In the genomic region with DNA sequence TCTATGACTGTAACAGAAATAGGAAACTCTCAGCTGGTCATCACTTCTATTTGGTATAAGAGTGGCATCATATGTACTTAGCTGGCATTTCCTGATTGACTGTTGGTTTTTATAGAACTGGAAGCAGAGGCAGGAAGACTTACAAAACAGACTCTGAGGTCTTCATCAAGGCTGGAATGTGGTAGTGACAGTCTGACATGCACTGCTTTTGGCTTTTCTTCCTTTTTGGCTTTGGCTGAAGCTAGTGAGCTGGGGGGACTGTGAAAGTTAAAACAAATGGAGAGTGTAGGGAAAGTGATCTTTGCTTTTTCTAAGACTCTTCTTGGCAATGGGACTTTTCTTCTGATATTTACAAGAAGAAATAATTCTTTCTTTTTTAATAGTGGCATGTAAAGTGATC, we compare ENCODE assay signal across 16 cellular contexts.
"Had no signal": no experiment of that assay in that cellular context is flagged by ENCODE, and none has a peak within 500 bp of the region (broad histone marks: within the 10 kb centered on the region; RNA-seq: fewer than 3 reads in every experiment).

No MANE protein-coding gene starts in this region.

- H3K4me1 Mint-ChIP-seq: activated CD4-positive, alpha-beta memory T cell treated with anti-CD3 and anti-CD28 coated beads, Interleukin-2, amount 10 ng/mL, durations not matched to agents 7 days and 5 days; activated CD4-positive, alpha-beta T cell treated with anti-CD3 and anti-CD28 coated beads for 36 hours had no signal

- H3K9me3 Mint-ChIP-seq: activated CD4-positive, alpha-beta memory T cell treated with anti-CD3 and anti-CD28 coated beads, Interleukin-2, amount 10 ng/mL, durations not matched to agents 7 days and 5 days had no signal

- ATAC-seq: activated CD4-positive, alpha-beta T cell treated with anti-CD3 and anti-CD28 coated beads for 36 hours; heart left ventricle; left lobe of liver; sciatic nerve; upper lobe of right lung had no signal

- H3K4me1 ChIP-seq: ascending aorta, colonic mucosa, suprapubic skin, upper lobe of right lung had no signal

- H3K4me3 Mint-ChIP-seq: activated CD4-positive, alpha-beta memory T cell treated with anti-CD3 and anti-CD28 coated beads, Interleukin-2, amount 10 ng/mL, durations not matched to agents 7 days and 5 days; activated CD4-positive, alpha-beta T cell treated with anti-CD3 and anti-CD28 coated beads for 36 hours had no signal

- H3K27me3 Mint-ChIP-seq: activated CD4-positive, alpha-beta memory T cell treated with anti-CD3 and anti-CD28 coated beads, Interleukin-2, amount 10 ng/mL, durations not matched to agents 7 days and 5 days had no signal

- H3K27ac Mint-ChIP-seq: activated CD4-positive, alpha-beta memory T cell treated with anti-CD3 and anti-CD28 coated beads, Interleukin-2, amount 10 ng/mL, durations not matched to agents 7 days and 5 days; activated CD4-positive, alpha-beta T cell treated with anti-CD3 and anti-CD28 coated beads for 36 hours had no signal

- H3K9me3 ChIP-seq: ascending aorta, colonic mucosa, esophagus squamous epithelium, heart left ventricle, suprapubic skin had no signal

- H3K4me3 ChIP-seq: ascending aorta, colonic mucosa, esophagus squamous epithelium, heart left ventricle, suprapubic skin, upper lobe of right lung had no signal

- H3K36me3 ChIP-seq: ascending aorta, colonic mucosa, esophagus squamous epithelium, heart left ventricle, suprapubic skin, upper lobe of right lung, WERI-Rb-1 had no signal

- H3K27me3 ChIP-seq: ascending aorta, colonic mucosa, esophagus squamous epithelium, heart left ventricle, suprapubic skin, upper lobe of right lung had no signal

- DNase-seq: activated CD4-positive, alpha-beta memory T cell treated with anti-CD3 and anti-CD28 coated beads, Interleukin-2, amount 10 ng/mL, durations not matched to agents 7 days and 5 days; activated CD4-positive, alpha-beta T cell treated with anti-CD3 and anti-CD28 coated beads for 36 hours; activated CD8-positive, alpha-beta memory T cell treated with anti-CD3 and anti-CD28 coated beads, Interleukin-2, amount 50 U/mL, for 4 hours; colonic mucosa; esophagus squamous epithelium; heart left ventricle; mesendoderm; stimulated activated CD4-positive, alpha-beta T cell treated with anti-CD3 and anti-CD28 coated beads, Interleukin-2, amount 100 ng/mL, for 24 hours; stimulated activated naive CD4-positive, alpha-beta T cell treated with Interleukin-2 at 50 U/mL for 16 hours; T-helper 1 cell; upper lobe of right lung; WERI-Rb-1 had no signal
